Comparison of ENCODE assay signal across 8 cellular contexts in the genomic region with DNA sequence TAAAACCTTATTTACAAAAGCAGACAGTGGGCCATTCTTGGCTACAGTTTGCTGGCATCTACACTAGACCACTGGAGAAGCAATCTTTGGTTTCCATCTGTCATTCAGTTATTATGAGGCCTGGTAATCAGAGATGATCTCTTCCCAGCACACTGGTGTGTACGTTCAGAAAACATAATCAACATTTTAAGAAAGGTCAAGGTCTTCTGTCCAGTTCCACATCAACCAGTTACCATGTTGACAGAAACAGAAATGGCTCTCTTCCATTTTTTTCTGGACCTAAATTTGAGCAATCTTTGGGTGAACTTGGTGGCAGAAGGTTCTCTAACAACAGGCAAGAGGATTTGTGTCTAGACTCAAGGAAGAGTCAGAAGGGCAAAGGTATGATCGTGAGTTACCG.
"Had no signal": no experiment of that assay in that cellular context is flagged by ENCODE, and none has a peak within 500 bp of the region (broad histone marks: within the 10 kb centered on the region; RNA-seq: fewer than 3 reads in every experiment).

No MANE protein-coding gene starts in this region.

- H2AFZ ChIP-seq: GM23338 had no signal

- DNase-seq: H9, HCEC 1CT, IMR-90, KG1 had no signal

- H3K9me3 Mint-ChIP-seq: GM23338, H9 had no signal

- H3K27ac Mint-ChIP-seq: GM23338, H9 had no signal

- H3K4me2 ChIP-seq: GM23338 had no signal

- H3K27ac ChIP-seq: HL-60 had no signal

- H3K4me3 Mint-ChIP-seq: GM23338, H9 had no signal

- FAIRE-seq: H1, K562 had no signal

- ATAC-seq: GM23338, K562 had no signal

- H3K4me3 ChIP-seq: GM23338, K562 had no signal
